13 cellular contexts compared by ENCODE assay signal in genomic region chr2:190860985-190861721, GRCh38. TPM values are rescaled to one million over a fixed set of nuclear protein-coding genes. Genes with fewer than 3 reads are reported as not detected.
DNase-seq lines count a peak whose midpoint lies in the region; ATAC-seq and TF ChIP-seq lines count a peak whose summit lies in the region.
"Had no signal": no experiment of that assay in that cellular context is flagged by ENCODE, and none has a peak within 500 bp of the region (broad histone marks: within the 10 kb centered on the region; RNA-seq: fewer than 3 reads in every experiment).

No MANE protein-coding gene starts in this region.

- H3K4me3 ChIP-seq in gastrocnemius medialis = no peak overlapping the region
- H3K4me3 ChIP-seq: mucosa of descending colon, right atrium auricular region had no signal

- no peaks in the 10 kb centered on the region for H3K9me3 ChIP-seq in gastrocnemius medialis
- H3K9me3 ChIP-seq: mucosa of descending colon, right atrium auricular region had no signal

- in situ Hi-C loops in gastrocnemius medialis (cut with MboI; ENCODE audit: low sequenced_read_pairs in 4 of 4) = no loop called here

- intact Hi-C loops in gastrocnemius medialis (cut with DNase I; ENCODE audit: low total_unique reads) = no loop called here

- no peak for TF ChIP-seq CTCF in mesothelial cell of epicardium (IDR thresholded peaks at IDR 0.05; ENCODE audit: unreplicated experiment)
- TF ChIP-seq CTCF in gastrocnemius medialis (IDR thresholded peaks at IDR 0.05 in 4 of 5, conservative IDR thresholded peaks at IDR 0.05 in 1 of 5) = no peak

- no peaks in the 10 kb centered on the region for H3K36me3 ChIP-seq in gastrocnemius medialis
- H3K36me3 ChIP-seq: right atrium auricular region had no signal

- DNase-seq in AG08396 (ENCODE audit: low spot score) (peak; percentile 45), LHCN-M2 (ENCODE audit: low read depth) (peak; percentile 64), dedifferentiated amniotic fluid mesenchymal stem cell (ENCODE audit: extremely low spot score) (peak; percentile 76), mesothelial cell of epicardium (ENCODE audit: low spot score in 2 of 2, unreplicated experiment in 2 of 2) (no peak), NCI-H2171 treated with DMSO at 0.1 percent for 48 hours (lab: John Stamatoyannopoulos, UW) (no peak), gastrocnemius medialis (no peak), DMS153 (lab: John Stamatoyannopoulos, UW) (no peak)
- DNase-seq in activated CD4-positive, alpha-beta T cell treated with anti-CD3 and anti-CD28 coated beads for 48 hours = no peak
- DNase-seq: activated T-cell treated with anti-CD3 and anti-CD28 coated beads, Interleukin-2, amount 50 U/mL, for 1 hour; mucosa of descending colon; NCI-H2029 had no signal

- no peak overlapping the region for H3K4me3 Mint-ChIP-seq in mesothelial cell of epicardium

- H3K36me3 Mint-ChIP-seq in mesothelial cell of epicardium = no peaks in the 10 kb centered on the region

- peak overlapping the region; percentile 69 for H3K27ac Mint-ChIP-seq in mesothelial cell of epicardium

- no peak overlapping the region for H3K27ac ChIP-seq in gastrocnemius medialis
- H3K27ac ChIP-seq: right atrium auricular region had no signal

- TF ChIP-seq POLR2A in gastrocnemius medialis (IDR thresholded peaks at IDR 0.05) = no peak

- no peaks in the 10 kb centered on the region for H3K9me3 Mint-ChIP-seq in mesothelial cell of epicardium

- peaks cover 9 to 10% of the 10 kb centered on the region in 2 donors for H3K4me1 ChIP-seq in gastrocnemius medialis

- H3K27me3 Mint-ChIP-seq in mesothelial cell of epicardium (ENCODE audit: low read depth) = no peaks in the 10 kb centered on the region

- H3K27me3 ChIP-seq in gastrocnemius medialis = no peaks in the 10 kb centered on the region
- H3K27me3 ChIP-seq: right atrium auricular region had no signal

- peaks cover 53% of the 10 kb centered on the region for H3K4me1 Mint-ChIP-seq in mesothelial cell of epicardium

- no peak for ATAC-seq in gastrocnemius medialis
- ATAC-seq: mucosa of descending colon, Panc1 had no signal

RNA-seq across cellular contexts. Expression of gene GLS, which starts 19.5 kb away (rescaled TPM):
- total RNA-seq in LHCN-M2 (2014; rRNA removed) (139 and 145 TPM in 2 replicates), mesothelial cell of epicardium (185 to 192 TPM (median 190 TPM) in 3 replicates), gastrocnemius medialis (10 to 100 TPM; 12.4 to 32.6 (median 21.8) TPM)
- polyA plus RNA-seq in LHCN-M2 (2012) = 94.9 TPM

Comparison
In these comparisons a context has a peak if more than half of its experiments do, and no peak if none do; other contexts are left out.
1. DNase-seq: peak in AG08396 (single experiment), LHCN-M2 (single experiment) and dedifferentiated amniotic fluid mesenchymal stem cell (single experiment); none in mesothelial cell of epicardium (0 of 2), activated CD4-positive, alpha-beta T cell treated with anti-CD3 and anti-CD28 coated beads for 48 hours (single experiment), NCI-H2171 treated with DMSO at 0.1 percent for 48 hours (single experiment), gastrocnemius medialis (0 of 2) and DMS153 (single experiment).